In genomic region chr7:130145424-130146106, GRCh38 we compare ENCODE assay signal across 1 cellular context.
A peak's percentile ranks its signal among the peaks of the same experiment; 100 is the strongest.
TF ChIP-seq lines count a peak whose summit lies in the region.

No MANE protein-coding gene starts in this region.

TF ChIP-seq in K562, 482 proteins besides CTCF, POLR2A, EP300 and RAD21 (continued from another document):
- TF ChIP-seq, protein P1, sequence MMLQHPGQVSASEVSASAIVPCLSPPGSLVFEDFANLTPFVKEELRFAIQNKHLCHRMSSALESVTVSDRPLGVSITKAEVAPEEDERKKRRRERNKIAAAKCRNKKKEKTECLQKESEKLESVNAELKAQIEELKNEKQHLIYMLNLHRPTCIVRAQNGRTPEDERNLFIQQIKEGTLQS (IDR thresholded peaks at IDR 0.05): no peak
- TF ChIP-seq, protein P1 (CRISPR knock-in tag; conservative IDR thresholded peaks at IDR 0.05): no peak
- TF ChIP-seq, protein P2, sequence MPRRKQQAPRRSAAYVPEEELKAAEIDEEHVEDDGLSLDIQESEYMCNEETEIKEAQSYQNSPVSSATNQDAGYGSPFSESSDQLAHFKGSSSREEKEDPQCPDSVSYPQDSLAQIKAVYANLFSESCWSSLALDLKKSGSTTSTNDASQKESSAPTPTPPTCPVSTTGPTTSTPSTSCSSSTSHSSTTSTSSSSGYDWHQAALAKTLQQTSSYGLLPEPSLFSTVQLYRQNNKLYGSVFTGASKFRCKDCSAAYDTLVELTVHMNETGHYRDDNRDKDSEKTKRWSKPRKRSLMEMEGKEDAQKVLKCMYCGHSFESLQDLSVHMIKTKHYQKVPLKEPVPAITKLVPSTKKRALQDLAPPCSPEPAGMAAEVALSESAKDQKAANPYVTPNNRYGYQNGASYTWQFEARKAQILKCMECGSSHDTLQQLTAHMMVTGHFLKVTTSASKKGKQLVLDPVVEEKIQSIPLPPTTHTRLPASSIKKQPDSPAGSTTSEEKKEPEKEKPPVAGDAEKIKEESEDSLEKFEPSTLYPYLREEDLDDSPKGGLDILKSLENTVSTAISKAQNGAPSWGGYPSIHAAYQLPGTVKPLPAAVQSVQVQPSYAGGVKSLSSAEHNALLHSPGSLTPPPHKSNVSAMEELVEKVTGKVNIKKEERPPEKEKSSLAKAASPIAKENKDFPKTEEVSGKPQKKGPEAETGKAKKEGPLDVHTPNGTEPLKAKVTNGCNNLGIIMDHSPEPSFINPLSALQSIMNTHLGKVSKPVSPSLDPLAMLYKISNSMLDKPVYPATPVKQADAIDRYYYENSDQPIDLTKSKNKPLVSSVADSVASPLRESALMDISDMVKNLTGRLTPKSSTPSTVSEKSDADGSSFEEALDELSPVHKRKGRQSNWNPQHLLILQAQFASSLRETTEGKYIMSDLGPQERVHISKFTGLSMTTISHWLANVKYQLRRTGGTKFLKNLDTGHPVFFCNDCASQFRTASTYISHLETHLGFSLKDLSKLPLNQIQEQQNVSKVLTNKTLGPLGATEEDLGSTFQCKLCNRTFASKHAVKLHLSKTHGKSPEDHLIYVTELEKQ (CRISPR knock-in tag; IDR thresholded peaks at IDR 0.05): no peak
- TF ChIP-seq ZNF76 (CRISPR knock-in tag; IDR thresholded peaks at IDR 0.05; ENCODE audit: borderline replicate concordance): no peak
- TF ChIP-seq NFXL1 (CRISPR knock-in tag; IDR thresholded peaks at IDR 0.05): no peak
- TF ChIP-seq LARP7 (IDR thresholded peaks at IDR 0.05): no peak
- TF ChIP-seq PRMT5 (CRISPR knock-in tag; IDR thresholded peaks at IDR 0.05): no peak
- no peak for TF ChIP-seq JUND (IDR thresholded peaks at IDR 0.05; ENCODE audit: borderline replicate concordance, low read depth, low read length)
- TF ChIP-seq JUND (tag; IDR thresholded peaks at IDR 0.05; ENCODE audit: borderline replicate concordance, low read depth, low read length): no peak
- no peak for TF ChIP-seq ZNF175 (CRISPR knock-in tag; IDR thresholded peaks at IDR 0.05; ENCODE audit: low read depth)
- TF ChIP-seq, protein P3, sequence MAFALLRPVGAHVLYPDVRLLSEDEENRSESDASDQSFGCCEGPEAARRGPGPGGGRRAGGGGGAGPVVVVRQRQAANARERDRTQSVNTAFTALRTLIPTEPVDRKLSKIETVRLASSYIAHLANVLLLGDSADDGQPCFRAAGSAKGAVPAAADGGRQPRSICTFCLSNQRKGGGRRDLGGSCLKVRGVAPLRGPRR (CRISPR knock-in tag; IDR thresholded peaks at IDR 0.05): no peak
- no peak for TF ChIP-seq GMEB1 (CRISPR knock-in tag; IDR thresholded peaks at IDR 0.05)
- TF ChIP-seq BCOR (IDR thresholded peaks at IDR 0.05): peak; percentile 54; the same call in 1 of the 2 replicates
- no peak for TF ChIP-seq WHSC1 (IDR thresholded peaks at IDR 0.05; ENCODE audit: low read length)
- no peak for TF ChIP-seq RBM22 (IDR thresholded peaks at IDR 0.05; ENCODE audit: low read depth, low read length, poor library complexity, severe bottlenecking)
- TF ChIP-seq ZNF707 (CRISPR knock-in tag; conservative IDR thresholded peaks at IDR 0.05): no peak
- no peak for TF ChIP-seq TBL1XR1 (IDR thresholded peaks at IDR 0.05; ENCODE audit: low read length in 2 of 2)
- 0 out of 4 replicates have a peak, but pooled peaks of 1 of the 2 experiments have one; percentile 29 for TF ChIP-seq KDM1A (IDR thresholded peaks at IDR 0.05)
- TF ChIP-seq, protein P4, sequence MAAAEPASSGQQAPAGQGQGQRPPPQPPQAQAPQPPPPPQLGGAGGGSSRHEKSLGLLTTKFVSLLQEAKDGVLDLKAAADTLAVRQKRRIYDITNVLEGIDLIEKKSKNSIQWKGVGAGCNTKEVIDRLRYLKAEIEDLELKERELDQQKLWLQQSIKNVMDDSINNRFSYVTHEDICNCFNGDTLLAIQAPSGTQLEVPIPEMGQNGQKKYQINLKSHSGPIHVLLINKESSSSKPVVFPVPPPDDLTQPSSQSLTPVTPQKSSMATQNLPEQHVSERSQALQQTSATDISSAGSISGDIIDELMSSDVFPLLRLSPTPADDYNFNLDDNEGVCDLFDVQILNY (CRISPR knock-in tag; IDR thresholded peaks at IDR 0.05): no peak
- peak; percentile 83 for TF ChIP-seq ZNF121 (CRISPR knock-in tag; conservative IDR thresholded peaks at IDR 0.05)
- TF ChIP-seq E2F8 (IDR thresholded peaks at IDR 0.05; ENCODE audit: low read depth, partially characterized antibody): no peak
- no peak for TF ChIP-seq YBX1 (IDR thresholded peaks at IDR 0.05)
- no peak for TF ChIP-seq BACH1 (tag; IDR thresholded peaks at IDR 0.05)
- peak; percentile 29; the same call in 1 of the 2 replicates for TF ChIP-seq ZFX (CRISPR knock-in tag; IDR thresholded peaks at IDR 0.05)
- peak; percentile 20 for TF ChIP-seq PHF20 (IDR thresholded peaks at IDR 0.05; ENCODE audit: partially characterized antibody)
- TF ChIP-seq GATA2 (CRISPR knock-in tag; IDR thresholded peaks at IDR 0.05): no peak
